Comparison of ENCODE assay signal across 8 cellular contexts in the genomic region with DNA sequence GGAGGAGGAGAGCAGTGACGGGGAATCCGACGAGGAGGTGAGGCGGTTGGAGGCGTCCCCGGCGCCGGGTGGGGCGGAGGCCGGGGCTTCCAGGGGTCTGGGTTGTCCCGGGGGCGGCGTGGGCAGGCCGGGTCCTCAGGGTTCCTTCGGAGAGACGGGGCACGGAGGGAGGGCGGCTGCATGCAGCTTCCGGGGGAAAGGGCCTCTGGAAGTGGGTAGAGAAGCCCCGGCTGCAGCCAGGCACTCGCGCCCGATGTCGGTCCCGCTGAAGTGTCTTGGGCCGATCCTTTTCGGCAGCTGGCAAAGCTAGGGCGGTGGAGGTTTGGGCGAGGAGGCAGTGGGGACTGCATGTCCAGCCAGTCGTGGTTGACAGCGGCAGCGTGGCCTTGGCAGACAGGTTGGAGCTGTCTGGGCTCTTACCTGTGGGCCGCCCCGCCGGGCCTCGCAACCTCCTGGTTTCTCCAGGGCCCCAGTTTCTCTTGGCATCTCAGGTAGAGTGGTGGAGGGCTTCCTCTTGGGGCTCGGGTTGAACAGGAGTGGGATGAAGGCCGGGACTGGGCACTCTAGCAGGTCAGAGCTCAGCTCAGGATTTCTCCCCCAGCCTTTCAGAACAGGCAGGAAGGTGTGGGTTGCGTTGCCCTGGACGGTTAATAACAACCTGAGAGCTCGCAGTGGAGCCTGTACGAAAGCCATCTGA. TPM values are rescaled to one million over a fixed set of nuclear protein-coding genes. Genes with fewer than 3 reads are reported as not detected.
A peak's percentile ranks its signal among the peaks of the same experiment; 100 is the strongest.
DNase-seq lines count a peak whose midpoint lies in the region; ATAC-seq and TF ChIP-seq lines count a peak whose summit lies in the region.

No MANE protein-coding gene starts in this region.

- H3K9me3 ChIP-seq in stomach = no peaks in the 10 kb centered on the region

- peaks cover 30 to 41% (median 40%) of the 10 kb centered on the region in 4 donors for H3K36me3 ChIP-seq in stomach

- H3K27ac Mint-ChIP-seq in memory B cell = peak overlapping the region; percentile 72

- H3K4me1 Mint-ChIP-seq in memory B cell = peaks cover 32% of the 10 kb centered on the region

- no peaks in the 10 kb centered on the region for H3K9me3 Mint-ChIP-seq in memory B cell

- no peak for TF ChIP-seq CTCF in stomach (IDR thresholded peaks at IDR 0.05)

- H3K4me1 ChIP-seq in stomach = peaks cover 25 to 57% (median 46%) of the 10 kb centered on the region in 4 donors

- H3K27me3 Mint-ChIP-seq in memory B cell = no peaks in the 10 kb centered on the region

- DNase-seq in ELF-1 (ENCODE audit: low read depth, low spot score) = peak; percentile 19
- DNase-seq in activated CD4-positive, CD25-positive, alpha-beta regulatory T cell treated with anti-CD3 and anti-CD28 coated beads, Interleukin-2, amount 50 U/mL, for 72 hours = peak; percentile 59
- peak; percentile 47 for DNase-seq in dermis blood vessel endothelial cell
- DNase-seq in memory B cell (ENCODE audit: low spot score in 2 of 2) = peak in 1 of 2 donors; percentile 56
- DNase-seq in stomach = peak; percentile 32
- DNase-seq in NCI-H1436 (lab: John Stamatoyannopoulos, UW) = no peak
- no peak for DNase-seq in amniotic stem cell (lab: John Stamatoyannopoulos, UW)

- WGBS in stomach, 5 donors = 0 to 2% (median 1%) methylated on average over 23 to 42 of the region's 42 CpGs

- H3K27me3 ChIP-seq in stomach = no peaks in the 10 kb centered on the region

- H3K4me3 ChIP-seq in stomach = peak overlapping the region; percentile 93 to 99 (median 96)

- peak overlapping the region; percentile 86 for H3K4me3 Mint-ChIP-seq in memory B cell

- peaks cover 22% of the 10 kb centered on the region for H3K36me3 Mint-ChIP-seq in memory B cell

- peak overlapping the region; percentile 75 to 95 (median 87) for H3K27ac ChIP-seq in stomach

- ATAC-seq in HG03025 (IDR thresholded peaks at IDR 0.05; ENCODE audit: low FRiP score, unreplicated experiment) = peak; percentile 5
- ATAC-seq in memory B cell (ENCODE audit: low read depth) = no peak

- no peak for TF ChIP-seq EP300 in stomach (IDR thresholded peaks at IDR 0.05)

- intact Hi-C loops in stomach (cut with DNase I; ENCODE audit: low total_unique reads) = loop anchor here (10.0 kb wide), 1 partner anchor 174 kb away; a partner anchor contains a TSS

- no peak for TF ChIP-seq POLR2A in stomach (IDR thresholded peaks at IDR 0.05)

RNA-seq across cellular contexts. Expression of a gene that starts 0.7 kb away (rescaled TPM):
- 7.3 and 15.4 TPM in 2 replicates for total RNA-seq in dermis blood vessel endothelial cell
- 10 to 100 TPM in 4 of 5 donors, 1 to 10 TPM in 1; 8.3 to 92.4 (median 24.9) TPM for total RNA-seq in stomach
- polyA plus RNA-seq in stomach = 10 to 100 TPM; 13.9 to 22.6 (median 15.1) TPM

RNA-seq across cellular contexts. Expression of a gene that starts 14.1 kb away (rescaled TPM):
- total RNA-seq in dermis blood vessel endothelial cell (not detected in 2 replicates), stomach (1 to 10 TPM in 1 of 5 donors, not detected in 4; 8.2 TPM)
- under 1 TPM in 2 of 3 donors, not detected in 1; 0.43 to 0.46 TPM for polyA plus RNA-seq in stomach

RNA-seq across cellular contexts. Expression of a gene that starts 23.8 kb away (rescaled TPM):
- 1.9 and 2.2 TPM in 2 replicates for total RNA-seq in dermis blood vessel endothelial cell
- 10 to 100 TPM in 2 of 5 donors, 1 to 10 TPM in 3; 3.6 to 36.8 (median 9.0) TPM for total RNA-seq in stomach
- polyA plus RNA-seq in stomach = 10 to 100 TPM in 1 of 3 donors, 1 to 10 TPM in 2; 6.4 to 15.6 (median 9.8) TPM

RNA-seq across cellular contexts. Expression of a gene that starts 26.7 kb away (rescaled TPM):
- total RNA-seq in dermis blood vessel endothelial cell = 2.9 and 7.8 TPM in 2 replicates
- total RNA-seq in stomach = 10 to 100 TPM; 11.4 to 98.0 (median 57.1) TPM
- polyA plus RNA-seq in stomach = 10 to 100 TPM; 27.6 to 53.0 (median 44.8) TPM

RNA-seq across cellular contexts. Expression of a gene that starts 27.0 kb away (rescaled TPM):
- total RNA-seq in dermis blood vessel endothelial cell (15.1 and 16.1 TPM in 2 replicates), stomach (10 to 100 TPM in 3 of 5 donors, 1 to 10 TPM in 1, not detected in 1; 9.3 to 58.0 (median 32.2) TPM)
- polyA plus RNA-seq in stomach = 100 to 1,000 TPM in 1 of 3 donors, 10 to 100 TPM in 2; 49.2 to 101 (median 51.0) TPM

Comparison
In these comparisons a context has a peak if more than half of its experiments do, and no peak if none do; other contexts are left out.
1. DNase-seq: peak in ELF-1 (single experiment), activated CD4-positive, CD25-positive, alpha-beta regulatory T cell treated with anti-CD3 and anti-CD28 coated beads, Interleukin-2, amount 50 U/mL, for 72 hours (single experiment), dermis blood vessel endothelial cell (single experiment) and stomach (single experiment); none in NCI-H1436 (single experiment) and amniotic stem cell (single experiment).